19 cellular contexts compared by ENCODE assay signal in the genomic region with DNA sequence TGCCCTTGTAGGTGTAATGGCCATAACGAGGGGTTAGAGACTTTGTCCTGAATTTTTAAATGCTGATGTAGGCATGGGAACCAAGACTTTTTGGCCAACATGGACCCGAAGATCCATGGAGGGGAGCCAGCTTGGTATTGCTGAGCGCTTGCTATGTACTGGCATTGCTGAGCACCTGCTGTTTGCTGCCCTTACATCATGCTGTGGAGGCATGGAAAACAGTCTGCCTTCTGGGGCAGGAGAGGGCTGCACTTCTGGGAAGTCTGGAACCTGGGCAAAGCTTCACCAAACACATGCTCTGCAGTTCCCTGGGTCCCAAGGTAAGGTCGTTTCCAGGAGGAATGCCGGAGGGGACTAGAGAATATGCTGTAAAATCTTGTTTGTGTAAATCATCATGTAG.
A peak's percentile ranks its signal among the peaks of the same experiment; 100 is the strongest.
DNase-seq lines count a peak whose midpoint lies in the region; ATAC-seq, FAIRE-seq and TF ChIP-seq lines count a peak whose summit lies in the region.
"Had no signal": no experiment of that assay in that cellular context is flagged by ENCODE, and none has a peak within 500 bp of the region (broad histone marks: within the 10 kb centered on the region; RNA-seq: fewer than 3 reads in every experiment).

No MANE protein-coding gene starts in this region.

- no peaks in the 10 kb centered on the region for H3K9me3 ChIP-seq in K562 (replicated peaks; ENCODE audit: control insufficient read depth, insufficient read depth, low read depth, low read length)

- POLR2A ChIA-PET in K562 (lab: Yijun Ruan, JAX) (interaction anchor here (0.6 to 1.2 kb wide), 2 partner anchors 12 to 814 kb away, joined by 3 to 4 read pairs; no protein-coding TSS in a partner anchor), RWPE1 (lab: Yijun Ruan, JAX; ENCODE audit: low non-redundant PET) (no interaction called here)

- H3K36me3 ChIP-seq in GM23338 (ENCODE audit: insufficient read depth) (no peaks in the 10 kb centered on the region), K562 (ENCODE audit: control insufficient read depth, insufficient read depth, low read length) (no peaks in the 10 kb centered on the region)

- H3K4me1 ChIP-seq in GM23338 (ENCODE audit: insufficient read depth) (peaks cover 12% of the 10 kb centered on the region), K562 (replicated peaks in 1 of 2; ENCODE audit: control insufficient read depth in 2 of 2, insufficient read depth in 2 of 2, low read length in 2 of 2) (peaks cover 5 to 14% of the 10 kb centered on the region in 2 experiments; a peak in 4 of 5 replicates)

- intact Hi-C loops in K562 (cut with micrococcal nuclease) = no loop called here

- no peak for TF ChIP-seq CTCF in GM23338 (conservative IDR thresholded peaks at IDR 0.05; ENCODE audit: low read depth in 2 of 2)
- TF ChIP-seq CTCF in K562 (IDR thresholded peaks at IDR 0.05 in 2 of 3, conservative IDR thresholded peaks at IDR 0.05 in 1 of 3; ENCODE audit: insufficient read depth in 2 of 3, low read depth in 1 of 3, low read length in 3 of 3) = no peak
- no peak for TF ChIP-seq CTCF in nephron progenitor cell (IDR thresholded peaks at IDR 0.05)
- TF ChIP-seq CTCF in RWPE1 (conservative IDR thresholded peaks at IDR 0.05; ENCODE audit: low read depth) = no peak
- no peak for TF ChIP-seq CTCF in mesothelial cell of epicardium (IDR thresholded peaks at IDR 0.05; ENCODE audit: unreplicated experiment)

- FAIRE-seq in K562 (lab: Jason Lieb, UNC) = no peak

- no peak overlapping the region for H3K9ac ChIP-seq in K562 (ENCODE audit: insufficient read depth in 1 of 2, low read depth in 2 of 2, low read length in 2 of 2)

- DNase-seq in NCI-H748 (lab: John Stamatoyannopoulos, UW; ENCODE audit: unreplicated experiment) = peak; percentile 17
- DNase-seq in NCI-H748 treated with DMSO at 0.1 percent for 48 hours (lab: John Stamatoyannopoulos, UW) = no peak
- no peak for DNase-seq in GM23338 (ENCODE audit: low spot score)
- DNase-seq in K562 (ENCODE audit: extremely low read depth in 1 of 4, low spot score in 3 of 4) = no peak
- DNase-seq in nephron progenitor cell = no peak
- no peak for DNase-seq in RWPE1 (ENCODE audit: low spot score)
- no peak for DNase-seq in stimulated activated naive CD8-positive, alpha-beta T cell treated with anti-CD3 and anti-CD28 coated beads, Interleukin-15, amount 100 ng/mL, for 72 hours
- DNase-seq in mesothelial cell of epicardium (ENCODE audit: low spot score in 2 of 2, unreplicated experiment in 2 of 2) = no peak
- DNase-seq: 8988T; AML-193; C1 segment of cervical spinal cord; CD8-positive, alpha-beta T cell; H7; HFFc6; MV-4-11; NCI-H1694 treated with DMSO at 0.1 percent for 48 hours; NCI-H446; NCI-H526 treated with DMSO at 0.1 percent for 48 hours had no signal

- no peaks in the 10 kb centered on the region for H3K79me2 ChIP-seq in GM23338 (replicated peaks; ENCODE audit: insufficient read depth)
- no peaks in the 10 kb centered on the region for H3K79me2 ChIP-seq in K562 (ENCODE audit: control insufficient read depth, insufficient read depth, low read length)

- 0 out of 2 replicates have a peak, but pooled peaks cover 6% of the 10 kb centered on the region for H3K9me2 ChIP-seq in GM23338 (ENCODE audit: insufficient read depth)

- H3K27me3 ChIP-seq in GM23338 (ENCODE audit: insufficient read depth) (no peaks in the 10 kb centered on the region), K562 (ENCODE audit: control insufficient read depth in 2 of 2, insufficient read depth in 2 of 2, low read length in 2 of 2) (peaks cover 12 to 33% of the 10 kb centered on the region in 2 experiments)

- H3K27ac Mint-ChIP-seq in GM23338 = no peak overlapping the region
- H3K27ac Mint-ChIP-seq in nephron progenitor cell = peak overlapping the region; percentile 14
- H3K27ac Mint-ChIP-seq in stimulated activated naive CD8-positive, alpha-beta T cell treated with anti-CD3 and anti-CD28 coated beads, Interleukin-15, amount 100 ng/mL, for 72 hours = no peak overlapping the region
- H3K27ac Mint-ChIP-seq in mesothelial cell of epicardium = no peak overlapping the region
- H3K27ac Mint-ChIP-seq: CD8-positive, alpha-beta T cell had no signal

- H2AFZ ChIP-seq in GM23338 = 0 out of 2 replicates have a peak overlapping the region, but pooled peaks have one; percentile 18
- no peak overlapping the region for H2AFZ ChIP-seq in K562 (ENCODE audit: low read depth, low read length)

- TF ChIP-seq POLR2A in K562 (conservative IDR thresholded peaks at IDR 0.05) = no peak

- no peaks in the 10 kb centered on the region for H3K36me3 Mint-ChIP-seq in GM23338 (ENCODE audit: low read depth)
- H3K36me3 Mint-ChIP-seq in nephron progenitor cell (ENCODE audit: low read depth) = no peaks in the 10 kb centered on the region
- H3K36me3 Mint-ChIP-seq in mesothelial cell of epicardium = no peaks in the 10 kb centered on the region
- H3K36me3 Mint-ChIP-seq: CD8-positive, alpha-beta T cell had no signal

- TF ChIP-seq RAD21 in K562 (CRISPR knock-in tag; conservative IDR thresholded peaks at IDR 0.05 in 1 of 2, IDR thresholded peaks at IDR 0.05 in 1 of 2) = no peak

- no peak overlapping the region for H3K4me3 ChIP-seq in GM23338
- no peak overlapping the region for H3K4me3 ChIP-seq in K562

- CTCF ChIA-PET in K562 (lab: Yijun Ruan, JAX; ENCODE audit: low intra/inter-chr PET ratio) (no interaction called here), RWPE1 (lab: Yijun Ruan, JAX) (interaction anchor here (0.6 to 1.8 kb wide), 2 partner anchors 16 to 57 kb away, joined by 3 to 7 read pairs; no protein-coding TSS in a partner anchor)

- peaks cover 4% of the 10 kb centered on the region for H3K27me3 Mint-ChIP-seq in GM23338 (ENCODE audit: insufficient read depth, low read depth, poor library complexity)
- peaks cover 13% of the 10 kb centered on the region for H3K27me3 Mint-ChIP-seq in nephron progenitor cell (ENCODE audit: low read depth, poor library complexity)
- no peaks in the 10 kb centered on the region for H3K27me3 Mint-ChIP-seq in stimulated activated naive CD8-positive, alpha-beta T cell treated with anti-CD3 and anti-CD28 coated beads, Interleukin-15, amount 100 ng/mL, for 72 hours
- H3K27me3 Mint-ChIP-seq in mesothelial cell of epicardium (ENCODE audit: low read depth) = no peaks in the 10 kb centered on the region

- H3K4me3 Mint-ChIP-seq in GM23338 (no peak overlapping the region), nephron progenitor cell (no peak overlapping the region), mesothelial cell of epicardium (no peak overlapping the region)
- no peak overlapping the region for H3K4me3 Mint-ChIP-seq in stimulated activated naive CD8-positive, alpha-beta T cell treated with anti-CD3 and anti-CD28 coated beads, Interleukin-15, amount 100 ng/mL, for 72 hours
- H3K4me3 Mint-ChIP-seq: CD8-positive, alpha-beta T cell had no signal

- H3K4me2 ChIP-seq in GM23338 = no peak overlapping the region
- H3K4me2 ChIP-seq in K562 (ENCODE audit: insufficient read depth, low read length) = no peak overlapping the region

- no peaks in the 10 kb centered on the region for H3F3A ChIP-seq in GM23338 (replicated peaks; ENCODE audit: low read depth)

- in situ Hi-C loops in K562 (cut with MboI) = no loop called here

- no peaks in the 10 kb centered on the region for H3K9me1 ChIP-seq in K562 (ENCODE audit: control insufficient read depth, insufficient read depth, low read length)

- TF ChIP-seq EP300 in K562 (IDR thresholded peaks at IDR 0.05; ENCODE audit: low read length) = no peak

- H4K20me1 ChIP-seq in GM23338 (replicated peaks; ENCODE audit: insufficient read depth) = no peaks in the 10 kb centered on the region
- no peaks in the 10 kb centered on the region for H4K20me1 ChIP-seq in K562 (replicated peaks; ENCODE audit: control insufficient read depth, insufficient read depth, low read length)

- BruUV-seq in K562 (replicated peaks; lab: Mats Ljungman, UMichigan) = no TSS peak

- H3K9me3 Mint-ChIP-seq in GM23338 = no peaks in the 10 kb centered on the region
- no peaks in the 10 kb centered on the region for H3K9me3 Mint-ChIP-seq in nephron progenitor cell
- no peaks in the 10 kb centered on the region for H3K9me3 Mint-ChIP-seq in stimulated activated naive CD8-positive, alpha-beta T cell treated with anti-CD3 and anti-CD28 coated beads, Interleukin-15, amount 100 ng/mL, for 72 hours
- no peaks in the 10 kb centered on the region for H3K9me3 Mint-ChIP-seq in mesothelial cell of epicardium
- H3K9me3 Mint-ChIP-seq: CD8-positive, alpha-beta T cell; HFFc6 had no signal

- peaks cover 14% of the 10 kb centered on the region for H3K4me1 Mint-ChIP-seq in GM23338
- peaks cover 31% of the 10 kb centered on the region for H3K4me1 Mint-ChIP-seq in nephron progenitor cell
- H3K4me1 Mint-ChIP-seq in stimulated activated naive CD8-positive, alpha-beta T cell treated with anti-CD3 and anti-CD28 coated beads, Interleukin-15, amount 100 ng/mL, for 72 hours = no peaks in the 10 kb centered on the region
- H3K4me1 Mint-ChIP-seq in mesothelial cell of epicardium = no peaks in the 10 kb centered on the region

- H3K27ac ChIP-seq in GM23338 (ENCODE audit: low read depth) (no peak overlapping the region), K562 (ENCODE audit: extremely low read depth, low read depth, low read length) (no peak overlapping the region), RWPE1 (no peak overlapping the region)

- no peak for ATAC-seq in GM23338
- ATAC-seq in K562 = no peak
- ATAC-seq in stimulated activated naive CD8-positive, alpha-beta T cell treated with anti-CD3 and anti-CD28 coated beads, Interleukin-15, amount 100 ng/mL, for 72 hours = no peak
- ATAC-seq: CD8-positive, alpha-beta T cell; Panc1 had no signal

- 24% methylated on average over 5 of the region's 5 CpGs for WGBS in K562 (ENCODE audit: insufficient coverage, low coverage, missing lambda C conversion rate)

TF ChIP-seq in GM23338, 12 proteins besides CTCF, POLR2A, EP300 and RAD21 (continues in another document):
- TF ChIP-seq CREB1 (CRISPR knock-in tag; IDR thresholded peaks at IDR 0.05; ENCODE audit: low read depth) (no peak), ZNF114 (CRISPR knock-in tag; IDR thresholded peaks at IDR 0.05) (no peak), STAT1 (IDR thresholded peaks at IDR 0.05; ENCODE audit: unreplicated experiment) (no peak)

TF ChIP-seq in K562, 482 proteins besides CTCF, POLR2A, EP300 and RAD21 (continues in another document):
- TF ChIP-seq EWSR1 (IDR thresholded peaks at IDR 0.05; ENCODE audit: borderline replicate concordance, low read depth, partially characterized antibody) (no peak), ZKSCAN8 (CRISPR knock-in tag; IDR thresholded peaks at IDR 0.05) (peak; percentile 91; the same call in 1 of the 2 replicates), ZNF589 (CRISPR knock-in tag; IDR thresholded peaks at IDR 0.05; ENCODE audit: low read depth) (0 out of 2 replicates have a peak, but pooled peaks have one; percentile 42), MCM7 (IDR thresholded peaks at IDR 0.05) (no peak), MYC (IDR thresholded peaks at IDR 0.05; ENCODE audit: low read depth, low read length) (no peak), MYC (CRISPR knock-in tag; IDR thresholded peaks at IDR 0.05; ENCODE audit: borderline replicate concordance, low read depth) (0 out of 2 replicates have a peak, but pooled peaks have one; percentile 22)
